In genomic region chr6:24766685-24767462, GRCh38 we compare ENCODE assay signal across 9 cellular contexts. TPM values are rescaled to one million over a fixed set of nuclear protein-coding genes. Genes with fewer than 3 reads are reported as not detected.
A peak's percentile ranks its signal among the peaks of the same experiment; 100 is the strongest.
DNase-seq lines count a peak whose midpoint lies in the region; ATAC-seq and TF ChIP-seq lines count a peak whose summit lies in the region.
"Had no signal": no experiment of that assay in that cellular context is flagged by ENCODE, and none has a peak within 500 bp of the region (broad histone marks: within the 10 kb centered on the region; RNA-seq: fewer than 3 reads in every experiment).

No MANE protein-coding gene starts in this region.

- H3K4me1 ChIP-seq in heart left ventricle (no peaks in the 10 kb centered on the region), mesendoderm (ENCODE audit: control insufficient read depth, low read depth, low read length) (no peaks in the 10 kb centered on the region)

- H3K36me3 ChIP-seq in heart left ventricle (no peaks in the 10 kb centered on the region), WERI-Rb-1 (no peaks in the 10 kb centered on the region), mesendoderm (ENCODE audit: control insufficient read depth, insufficient read depth, low read length) (no peaks in the 10 kb centered on the region)

- intact Hi-C loops in heart left ventricle (cut with DNase I) = loop anchor here in 9 of 10 donors (1.0 to 10.0 kb wide), 6 partner anchors 182 to 332 kb away; no protein-coding TSS in a partner anchor
- intact Hi-C loops in cardiac septum (cut with DNase I) = loop anchor here (5.0 kb wide), 1 partner anchor 185 kb away; no protein-coding TSS in a partner anchor

- in situ Hi-C loops in KBM-7 (cut with MboI; ENCODE audit: low pct_unique_long_range_greater_than_20kb, low sequenced_read_pairs) = loop anchor here (25.0 kb wide), 1 partner anchor 180 kb away; no protein-coding TSS in a partner anchor

- H2BK15ac ChIP-seq in mesendoderm (replicated peaks; ENCODE audit: low read depth) = no peak overlapping the region

- H2BK5ac ChIP-seq in mesendoderm (ENCODE audit: low read length) = no peak overlapping the region

- H3K27ac ChIP-seq in heart left ventricle = no peak overlapping the region
- H3K27ac ChIP-seq in WERI-Rb-1 = no peak overlapping the region
- H3K27ac ChIP-seq in mesendoderm (ENCODE audit: low read depth, low read length) = no peak overlapping the region

- H2BK120ac ChIP-seq in mesendoderm (ENCODE audit: low read depth, low read length) = no peak overlapping the region

- H2AK5ac ChIP-seq in mesendoderm (ENCODE audit: low read length) = no peak overlapping the region

- H3K27me3 ChIP-seq in heart left ventricle = no peaks in the 10 kb centered on the region
- H3K27me3 ChIP-seq in WERI-Rb-1 (ENCODE audit: insufficient read depth, low read depth, severe bottlenecking) = no peaks in the 10 kb centered on the region
- no peaks in the 10 kb centered on the region for H3K27me3 ChIP-seq in mesendoderm (ENCODE audit: insufficient read depth, low read length, poor library complexity)

- no peak overlapping the region for H4K8ac ChIP-seq in mesendoderm (ENCODE audit: low read depth, low read length)

- no peaks in the 10 kb centered on the region for H3K79me2 ChIP-seq in mesendoderm (ENCODE audit: control insufficient read depth, insufficient read depth, low read length)

- no peak for ATAC-seq in heart left ventricle

- no peak overlapping the region for H3K4me2 ChIP-seq in mesendoderm (ENCODE audit: low read length)

- H3K4me3 ChIP-seq in heart left ventricle (no peak overlapping the region), WERI-Rb-1 (ENCODE audit: low read depth, low read length) (no peak overlapping the region), mesendoderm (ENCODE audit: low read length) (no peak overlapping the region)

- H3K56ac ChIP-seq in mesendoderm (ENCODE audit: low read length) = no peak overlapping the region

- TF ChIP-seq CTCF in heart left ventricle (IDR thresholded peaks at IDR 0.05) = peak in 11 of 12 donors; percentile 27 to 60 (median 46)
- TF ChIP-seq CTCF in WERI-Rb-1 (IDR thresholded peaks at IDR 0.05; ENCODE audit: low read depth, low read length) = 0 out of 2 replicates have a peak, but pooled peaks have one; percentile 18

- H3K18ac ChIP-seq in mesendoderm (ENCODE audit: low read length) = no peak overlapping the region

- H3K23ac ChIP-seq in mesendoderm (ENCODE audit: low read length) = no peak overlapping the region

- no peak for DNase-seq in heart left ventricle
- DNase-seq in cardiac septum (ENCODE audit: low spot score) = no peak
- peak; percentile 31 for DNase-seq in KBM-7
- DNase-seq in WERI-Rb-1 = no peak
- peak; percentile 61 for DNase-seq in inferior parietal cortex (ENCODE audit: extremely low spot score)
- DNase-seq in mesendoderm = no peak
- DNase-seq in stimulated activated CD4-positive, alpha-beta T cell treated with anti-CD3 and anti-CD28 coated beads, Interleukin-2, amount 100 ng/mL, for 48 hours = no peak
- no peak for DNase-seq in occipital lobe (lab: John Stamatoyannopoulos, UW)

- H3K9ac ChIP-seq in mesendoderm (ENCODE audit: low read length) = no peak overlapping the region

- no peaks in the 10 kb centered on the region for H3K9me3 ChIP-seq in heart left ventricle
- H3K9me3 ChIP-seq in WERI-Rb-1 (ENCODE audit: severe bottlenecking) = no peaks in the 10 kb centered on the region

- no peak for TF ChIP-seq POLR2A in heart left ventricle (IDR thresholded peaks at IDR 0.05)

- H3K79me1 ChIP-seq in mesendoderm (ENCODE audit: low read length) = no peaks in the 10 kb centered on the region

- no peak overlapping the region for H3K4ac ChIP-seq in mesendoderm (ENCODE audit: low read depth, low read length)

- H4K5ac ChIP-seq in mesendoderm (ENCODE audit: low read length) = no peak overlapping the region

- 61 to 67% (median 63%) methylated on average over 9 of the region's 9 CpGs for WGBS in heart left ventricle, 4 donors
- WGBS in mesendoderm (ENCODE audit: extremely low coverage, insufficient coverage, low lambda C conversion rate) = 100% methylated on average over 1 of the region's 9 CpGs

RNA-seq across cellular contexts. Expression of gene GMNN, which starts 7.9 kb away (rescaled TPM):
- 10 to 100 TPM in 2 of 9 donors, 1 to 10 TPM in 7; 4.5 to 12.9 (median 6.8) TPM for total RNA-seq in heart left ventricle
- polyA plus RNA-seq in heart left ventricle = 10 to 100 TPM in 1 of 2 donors, 1 to 10 TPM in 1; 4.7 to 19.2 TPM
- 3.7 TPM for total RNA-seq in cardiac septum
- polyA plus RNA-seq in mesendoderm (2013, experiment 1 of 2) = 115 TPM
- 118 TPM for polyA plus RNA-seq in mesendoderm (2013, experiment 2 of 2)
- 8.1 TPM for total RNA-seq in occipital lobe

RNA-seq across cellular contexts. Expression of gene ARMH2, which starts 31.8 kb away (rescaled TPM):
- total RNA-seq in heart left ventricle (not detected), cardiac septum (not detected), occipital lobe (not detected)
- not detected for polyA plus RNA-seq in heart left ventricle
- polyA plus RNA-seq in mesendoderm (2013, experiment 1 of 2) = not detected
- not detected for polyA plus RNA-seq in mesendoderm (2013, experiment 2 of 2)
- polyA plus RNA-seq: adipose tissue had no signal

RNA-seq across cellular contexts. Expression of gene C6orf62, which starts 47.9 kb away (rescaled TPM):
- 10 to 100 TPM; 20.8 to 92.8 (median 40.7) TPM for total RNA-seq in heart left ventricle
- polyA plus RNA-seq in heart left ventricle = 10 to 100 TPM; 28.9 to 48.0 TPM
- total RNA-seq in cardiac septum = 48.2 TPM
- polyA plus RNA-seq in mesendoderm (2013, experiment 1 of 2) = 52.6 TPM
- 51.9 TPM for polyA plus RNA-seq in mesendoderm (2013, experiment 2 of 2)
- total RNA-seq in occipital lobe = 86.7 TPM

Comparison
In these comparisons a context has a peak if more than half of its experiments do, and no peak if none do; other contexts are left out.
1. DNase-seq: peak in KBM-7 (single experiment) and inferior parietal cortex (single experiment); none in heart left ventricle (0 of 5), cardiac septum (single experiment), WERI-Rb-1 (single experiment), mesendoderm (single experiment), stimulated activated CD4-positive, alpha-beta T cell treated with anti-CD3 and anti-CD28 coated beads, Interleukin-2, amount 100 ng/mL, for 48 hours (0 of 2) and occipital lobe (single experiment).